In the genomic region with DNA sequence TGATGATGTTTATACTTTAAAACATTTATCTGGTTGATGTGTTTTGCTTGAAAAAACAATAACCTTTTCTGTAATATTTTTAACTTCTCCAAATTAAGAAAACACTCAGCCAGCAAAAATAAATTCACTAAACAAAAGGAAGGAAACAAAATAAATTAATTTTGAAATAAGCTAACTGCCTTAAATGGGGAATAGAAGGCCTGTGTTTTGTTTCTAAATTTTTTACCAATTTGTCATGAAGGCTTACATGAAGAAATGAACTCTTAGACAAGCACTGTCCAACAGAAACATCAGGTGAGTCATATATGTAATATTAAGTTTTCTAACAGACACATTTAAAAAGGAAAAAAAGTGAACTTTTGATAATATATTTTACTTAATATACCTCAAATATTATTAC, we compare ENCODE assay signal across 21 cellular contexts.
DNase-seq lines count a peak whose midpoint lies in the region; FAIRE-seq and TF ChIP-seq lines count a peak whose summit lies in the region.
"Had no signal": no experiment of that assay in that cellular context is flagged by ENCODE, and none has a peak within 500 bp of the region (broad histone marks: within the 10 kb centered on the region; RNA-seq: fewer than 3 reads in every experiment).

No MANE protein-coding gene starts in this region.

- DNase-seq in HT1080 (ENCODE audit: low read depth) (peak; percentile 29), astrocyte of the hippocampus (ENCODE audit: low read depth, low spot score) (peak; percentile 16), fibroblast of villous mesenchyme (ENCODE audit: low read depth) (peak; percentile 54), cortex of kidney (lab: John Stamatoyannopoulos, UW) (no peak)
- no peak for DNase-seq in activated CD4-positive, alpha-beta T cell treated with anti-CD3 and anti-CD28 coated beads for 1 hour
- DNase-seq in stimulated activated CD4-positive, alpha-beta T cell treated with anti-CD3 and anti-CD28 coated beads, Interleukin-12 subunit alpha, Interleukin-12 subunit beta, amount 100 ng/mL, for 4 hours = no peak
- DNase-seq in activated CD8-positive, alpha-beta memory T cell treated with anti-CD3 and anti-CD28 coated beads for 24 hours = no peak
- DNase-seq: 8988T; amygdala; CD8-positive, alpha-beta T cell; dermis blood vessel endothelial cell; esophagus squamous epithelium; GOT3; left lung; NCI-H1105 treated with DMSO at 0.1 percent for 48 hours; NCI-H2171; NCI-H82; SW 1271 had no signal

- no peak for TF ChIP-seq CTCF in fibroblast of villous mesenchyme (IDR thresholded peaks at IDR 0.05; ENCODE audit: insufficient read depth, low read depth, low read length)

- peak; percentile 54 for FAIRE-seq in A204.1 (lab: Jason Lieb, UNC)

- H3K4me3 ChIP-seq in fibroblast of villous mesenchyme (ENCODE audit: low read depth, low read length) = no peak overlapping the region
- H3K4me3 ChIP-seq: esophagus squamous epithelium, left lung, smooth muscle cell, tibial nerve had no signal

Comparison
In these comparisons a context has a peak if more than half of its experiments do, and no peak if none do; other contexts are left out.
1. DNase-seq: peak in HT1080 (single experiment), astrocyte of the hippocampus (single experiment) and fibroblast of villous mesenchyme (single experiment); none in activated CD4-positive, alpha-beta T cell treated with anti-CD3 and anti-CD28 coated beads for 1 hour (single experiment), cortex of kidney (single experiment), stimulated activated CD4-positive, alpha-beta T cell treated with anti-CD3 and anti-CD28 coated beads, Interleukin-12 subunit alpha, Interleukin-12 subunit beta, amount 100 ng/mL, for 4 hours (single experiment) and activated CD8-positive, alpha-beta memory T cell treated with anti-CD3 and anti-CD28 coated beads for 24 hours (single experiment).